In the genomic region with DNA sequence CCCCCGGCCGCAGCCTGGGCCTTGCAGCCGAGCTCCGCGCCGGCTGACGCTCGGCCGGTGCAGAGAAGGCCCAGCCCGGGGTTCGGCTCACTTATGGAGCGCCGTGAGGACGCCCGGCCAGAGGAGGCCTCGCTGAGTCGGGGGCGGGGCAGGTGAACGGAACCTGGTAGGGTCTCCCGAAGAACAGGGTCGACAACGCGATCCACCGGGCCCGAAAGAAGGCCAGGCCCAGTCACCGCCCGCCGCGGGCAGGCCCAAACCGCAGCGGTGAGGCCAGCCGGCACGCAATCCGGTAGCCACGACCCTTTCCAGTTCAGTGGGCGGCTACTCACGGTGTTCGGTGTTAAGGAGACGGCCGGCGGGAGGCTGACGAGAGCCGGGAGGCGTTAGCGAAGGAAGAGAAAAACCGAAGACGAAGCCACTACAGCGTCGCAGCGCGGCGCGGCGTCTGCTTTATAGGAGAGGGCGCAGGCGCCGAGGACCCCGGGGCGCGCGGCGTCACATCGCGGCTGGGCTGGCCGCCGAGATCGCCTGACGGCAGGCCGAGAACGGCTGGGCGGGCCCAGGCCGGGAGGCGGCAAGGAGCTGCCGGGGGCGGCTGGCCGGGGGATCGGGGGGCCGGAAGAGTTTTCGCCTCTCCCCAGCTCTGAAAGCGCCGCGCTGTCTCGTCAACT, we compare ENCODE assay signal across 8 cellular contexts. TPM values are rescaled to one million over a fixed set of nuclear protein-coding genes. Genes with fewer than 3 reads are reported as not detected.
DNase-seq lines count a peak whose midpoint lies in the region; ATAC-seq and TF ChIP-seq lines count a peak whose summit lies in the region.

A gene (minus strand): TSS at position 428 of the 674 bp plus-strand sequence. CDS start 2,928 bp downstream, outside the sequence.

- H3K9me3 Mint-ChIP-seq in endothelial cell (ENCODE audit: unreplicated experiment) (no peaks in the 10 kb centered on the region), mesothelial cell of epicardium (no peaks in the 10 kb centered on the region)

- H3K27ac Mint-ChIP-seq in endothelial cell (ENCODE audit: unreplicated experiment), result peak within 1 kb of the TSS; percentile 99
- H3K27ac Mint-ChIP-seq in mesothelial cell of epicardium, result peak within 1 kb of the TSS; percentile 99

- TF ChIP-seq CTCF in OCI-LY3 (IDR thresholded peaks at IDR 0.05; ENCODE audit: low read depth, low read length), result no peak
- TF ChIP-seq CTCF in endothelial cell (IDR thresholded peaks at IDR 0.05; ENCODE audit: unreplicated experiment), result no peak
- TF ChIP-seq CTCF in mesothelial cell of epicardium (IDR thresholded peaks at IDR 0.05; ENCODE audit: unreplicated experiment), result no peak

- H3K4me1 Mint-ChIP-seq in endothelial cell (ENCODE audit: unreplicated experiment) (peaks cover 8% of the 10 kb centered on the region), mesothelial cell of epicardium (peaks cover 29% of the 10 kb centered on the region)

- peak within 1 kb of the TSS; percentile 77 for H3K27ac ChIP-seq in OCI-LY3 (ENCODE audit: low read length)

- DNase-seq in COLO829 (ENCODE audit: low spot score) (peak; percentile 40), HS-5 (ENCODE audit: low read depth) (peak; percentile 59), endothelial cell (ENCODE audit: low spot score) (peak; percentile 84), mesothelial cell of epicardium (ENCODE audit: low spot score in 2 of 2, unreplicated experiment in 2 of 2) (peak; percentile 75 to 89)
- DNase-seq in activated CD8-positive, alpha-beta memory T cell treated with anti-CD3 and anti-CD28 coated beads, Interleukin-2, amount 50 U/mL, for 48 hours, result peak; percentile 96
- peak; percentile 60 to 73 for DNase-seq in stimulated activated CD8-positive, alpha-beta memory T cell treated with anti-CD3 and anti-CD28 coated beads, Interleukin-15, amount 100 ng/mL, for 4 hours (ENCODE audit: low read depth in 2 of 2)

- peak within 1 kb of the TSS; percentile 61; the same call in 1 of the 2 replicates for H2AFZ ChIP-seq in OCI-LY3 (ENCODE audit: low read depth, low read length)

- no peaks in the 10 kb centered on the region for H3K9me3 ChIP-seq in OCI-LY3 (ENCODE audit: insufficient read depth, low read length)

- peaks cover 9% of the 10 kb centered on the region for H3K36me3 ChIP-seq in OCI-LY3 (replicated peaks; ENCODE audit: low read depth, low read length)

- peaks cover 7% of the 10 kb centered on the region for H3K36me3 Mint-ChIP-seq in endothelial cell (ENCODE audit: low read depth, unreplicated experiment)
- H3K36me3 Mint-ChIP-seq in mesothelial cell of epicardium, result peaks cover 7% of the 10 kb centered on the region

- peak; percentile 76 for ATAC-seq in GM19467 (IDR thresholded peaks at IDR 0.05; ENCODE audit: unreplicated experiment)

- H3K4me3 ChIP-seq in OCI-LY3 (ENCODE audit: low read length), result peak within 1 kb of the TSS; percentile 86

- H3K4me3 Mint-ChIP-seq in endothelial cell (ENCODE audit: unreplicated experiment) (peak within 1 kb of the TSS; percentile 99), mesothelial cell of epicardium (peak within 1 kb of the TSS; percentile 96)

- peaks cover 5% of the 10 kb centered on the region for H3K27me3 Mint-ChIP-seq in endothelial cell (ENCODE audit: unreplicated experiment)
- H3K27me3 Mint-ChIP-seq in mesothelial cell of epicardium (ENCODE audit: low read depth), result no peaks in the 10 kb centered on the region

- peak within 1 kb of the TSS; percentile 81 for H3K9ac ChIP-seq in OCI-LY3 (ENCODE audit: low read length)

- H3K27me3 ChIP-seq in OCI-LY3 (ENCODE audit: low read depth, low read length), result no peaks in the 10 kb centered on the region

- peak within 1 kb of the TSS; percentile 79 for H3K4me2 ChIP-seq in OCI-LY3 (ENCODE audit: low read length)

- peaks cover 47% of the 10 kb centered on the region for H3K79me2 ChIP-seq in OCI-LY3 (ENCODE audit: low read length)

- peaks cover 27% of the 10 kb centered on the region for H4K20me1 ChIP-seq in OCI-LY3 (ENCODE audit: insufficient read depth, low read length)

- peaks cover 14% of the 10 kb centered on the region for H3K4me1 ChIP-seq in OCI-LY3 (ENCODE audit: low read length)

RNA-seq across cellular contexts. Expression of the gene that starts here (rescaled TPM):
- 471 TPM for total RNA-seq in endothelial cell (ENCODE audit: unreplicated experiment)
- 342 to 352 TPM (median 344 TPM) in 3 replicates for total RNA-seq in mesothelial cell of epicardium

Comparison
In these comparisons a context has a peak if more than half of its experiments do, and no peak if none do; other contexts are left out.
1. Peak in every context shown above with its lines: DNase-seq, ATAC-seq, H3K4me3 ChIP-seq and H3K27ac ChIP-seq.
2. DNase-seq: peak in every context shown above with its lines; median percentile 96 in activated CD8-positive, alpha-beta memory T cell treated with anti-CD3 and anti-CD28 coated beads, Interleukin-2, amount 50 U/mL, for 48 hours; 84 in endothelial cell; 82 in mesothelial cell of epicardium; 66 in stimulated activated CD8-positive, alpha-beta memory T cell treated with anti-CD3 and anti-CD28 coated beads, Interleukin-15, amount 100 ng/mL, for 4 hours; 59 in HS-5; 40 in COLO829.